Comparison of ENCODE assay signal across 14 cellular contexts in the genomic region with DNA sequence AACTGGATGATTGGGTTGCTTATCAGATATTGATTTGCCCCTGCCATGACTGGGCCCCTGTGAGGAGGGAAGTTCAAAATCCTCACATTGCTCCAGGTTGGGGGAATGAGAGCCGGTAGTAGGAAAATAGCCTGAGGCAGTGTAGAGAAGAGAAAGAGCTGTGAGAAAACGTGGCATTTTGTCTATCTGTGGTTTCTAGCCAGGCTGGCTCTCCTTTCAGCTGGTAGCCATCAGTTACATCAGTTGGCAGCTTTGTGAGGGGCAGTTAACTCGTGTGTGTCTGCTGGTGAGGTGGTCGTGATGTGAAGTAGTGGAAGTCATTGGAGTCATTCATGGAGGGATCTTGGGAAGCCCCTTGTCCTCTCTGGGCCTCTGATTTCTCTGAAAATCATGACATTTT. TPM values are rescaled to one million over a fixed set of nuclear protein-coding genes. Genes with fewer than 3 reads are reported as not detected.
DNase-seq lines count a peak whose midpoint lies in the region; TF ChIP-seq lines count a peak whose summit lies in the region.
"Had no signal": no experiment of that assay in that cellular context is flagged by ENCODE, and none has a peak within 500 bp of the region (broad histone marks: within the 10 kb centered on the region; RNA-seq: fewer than 3 reads in every experiment).

No MANE protein-coding gene starts in this region.

- no peaks in the 10 kb centered on the region for H3K9me3 ChIP-seq in osteoblast (ENCODE audit: low read depth, low read length)
- no peaks in the 10 kb centered on the region for H3K9me3 ChIP-seq in adrenal gland (replicated peaks in 1 of 3)
- H3K9me3 ChIP-seq: A549 had no signal

- no peak for TF ChIP-seq CTCF in osteoblast (IDR thresholded peaks at IDR 0.05; ENCODE audit: extremely low read depth, low read depth, low read length)
- no peak for TF ChIP-seq CTCF in adrenal gland (IDR thresholded peaks at IDR 0.05)

- H4K20me1 ChIP-seq in osteoblast (ENCODE audit: insufficient read depth, low read length): no peaks in the 10 kb centered on the region

- in situ Hi-C loops in SK-MEL-5 (cut with HindIII; ENCODE audit: low pct_unique_long_range_greater_than_20kb, low sequenced_read_pairs): no loop called here

- H3K4me2 ChIP-seq in osteoblast (ENCODE audit: insufficient read depth, low read length): no peak overlapping the region
- H3K4me2 ChIP-seq: A549, KMS-11 had no signal

- H3K4me3 ChIP-seq in osteoblast (ENCODE audit: insufficient read depth, low read length) (no peak overlapping the region), adrenal gland (no peak overlapping the region)
- H3K4me3 ChIP-seq: A549, SK-N-MC had no signal

- peaks cover 16% of the 10 kb centered on the region for H3K27me3 ChIP-seq in osteoblast (ENCODE audit: insufficient read depth, low read length)
- peaks cover 18% of the 10 kb centered on the region for H3K27me3 ChIP-seq in adrenal gland

- no peaks in the 10 kb centered on the region for H3K79me2 ChIP-seq in osteoblast (ENCODE audit: insufficient read depth, low read length)

- WGBS in adrenal gland, 4 donors: 70 to 71% (median 71%) methylated on average over 4 of the region's 4 CpGs

- no peak overlapping the region for H2AFZ ChIP-seq in osteoblast (ENCODE audit: low read length)

- DNase-seq in AG08395 (ENCODE audit: low spot score): peak; percentile 51
- DNase-seq in H4 (ENCODE audit: low spot score): peak; percentile 56
- DNase-seq in SK-MEL-5 (ENCODE audit: low read depth, low spot score): peak; percentile 13
- peak; percentile 72 for DNase-seq in osteoblast (ENCODE audit: insufficient read length, low spot score, missing footprints)
- no peak for DNase-seq in NCI-H82 (lab: John Stamatoyannopoulos, UW)
- no peak for DNase-seq in activated naive CD4-positive, alpha-beta T cell treated with anti-CD3 and anti-CD28 coated beads, Interleukin-2, amount 50 U/mL, for 16 hours
- no peak for DNase-seq in adrenal gland
- DNase-seq: CD4-positive, CD25-positive, alpha-beta regulatory T cell; MM.1S; NCI-H187 treated with DMSO at 0.1 percent for 48 hours; NCI-H526 had no signal

- TF ChIP-seq POLR2A in adrenal gland (IDR thresholded peaks at IDR 0.05): no peak

- H3K27ac ChIP-seq in osteoblast (ENCODE audit: low read depth, low read length) (no peak overlapping the region), adrenal gland (no peak overlapping the region)
- H3K27ac ChIP-seq: KMS-11, SK-N-MC had no signal

- H3K36me3 ChIP-seq in osteoblast (ENCODE audit: insufficient read depth, low read length): no peaks in the 10 kb centered on the region
- no peaks in the 10 kb centered on the region for H3K36me3 ChIP-seq in adrenal gland (replicated peaks in 1 of 2)

- intact Hi-C loops in adrenal gland (cut with DNase I): no loop called here

- peaks cover 47% of the 10 kb centered on the region for H3K4me1 ChIP-seq in osteoblast (ENCODE audit: insufficient read depth, low read length)
- H3K4me1 ChIP-seq in adrenal gland (replicated peaks in 1 of 2): peaks cover 6 to 9% of the 10 kb centered on the region in 2 donors

RNA-seq across cellular contexts. Expression of a gene that starts 5.2 kb away (rescaled TPM):
- 0.02 and 0.17 TPM in 2 replicates for total RNA-seq in H4 (2014; rRNA removed; shearing (Covaris generic))
- total RNA-seq in SK-MEL-5 (2014; rRNA removed; shearing (Covaris generic)): 0.05 TPM in 1 of 2 replicates, not detected in the other
- polyA plus RNA-seq in SK-MEL-5 (2015; cell fraction: cytosol; rRNA removed): 0.20 TPM in 1 of 2 replicates, not detected in the other
- 0.28 TPM in 1 of 2 replicates, not detected in the other for polyA plus RNA-seq in SK-MEL-5 (2015; cell fraction: nucleus; rRNA removed)
- total RNA-seq in osteoblast (0.59 and 0.72 TPM in 2 replicates), adrenal gland (under 1 TPM in 7 of 8 donors, not detected in 1; 0.14 to 0.30 (median 0.17) TPM)
- polyA plus RNA-seq in adrenal gland: 1 to 10 TPM in 1 of 3 donors, under 1 TPM in 2; 0.16 to 1.2 (median 0.30) TPM
- total RNA-seq: CD4-positive, CD25-positive, alpha-beta regulatory T cell had no signal

Comparison
In these comparisons a context has a peak if more than half of its experiments do, and no peak if none do; other contexts are left out.
1. DNase-seq: peak in AG08395 (single experiment), H4 (single experiment), SK-MEL-5 (single experiment) and osteoblast (single experiment); none in NCI-H82 (single experiment), activated naive CD4-positive, alpha-beta T cell treated with anti-CD3 and anti-CD28 coated beads, Interleukin-2, amount 50 U/mL, for 16 hours (single experiment) and adrenal gland (0 of 7).